29 cellular contexts compared by ENCODE assay signal in the genomic region with DNA sequence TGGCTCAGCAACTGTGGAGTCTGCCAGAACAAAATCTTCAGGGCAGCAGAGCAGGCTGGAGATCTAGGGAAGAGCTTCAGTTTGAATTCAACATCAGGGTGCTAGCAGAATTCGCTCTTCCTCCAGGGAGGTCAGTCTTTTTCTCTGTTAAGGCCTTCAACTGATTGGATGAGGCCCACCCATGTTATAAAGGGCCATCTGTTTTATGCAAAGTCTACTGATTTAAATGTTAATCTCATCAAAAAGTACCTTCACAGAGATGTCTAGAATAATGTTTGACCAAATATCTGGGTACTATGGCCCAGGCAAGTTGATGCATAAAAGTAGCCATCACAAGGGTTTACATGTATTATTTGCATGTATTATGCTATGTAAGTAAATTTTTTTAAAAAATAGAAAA.
"Had no signal": no experiment of that assay in that cellular context is flagged by ENCODE, and none has a peak within 500 bp of the region (broad histone marks: within the 10 kb centered on the region; RNA-seq: fewer than 3 reads in every experiment).

No MANE protein-coding gene starts in this region.

- FAIRE-seq: urothelium cell line had no signal

- H3K36me3 ChIP-seq: stomach, suprapubic skin, thoracic aorta, thyroid gland, tibial artery, tibial nerve, transverse colon, upper lobe of left lung, upper lobe of right lung, uterus, vagina had no signal

- H3K4me1 ChIP-seq: stomach, suprapubic skin, testis, thyroid gland, tibial nerve, transverse colon, upper lobe of left lung, upper lobe of right lung had no signal

- H3K27ac ChIP-seq: stomach, suprapubic skin, testis, thoracic aorta, thyroid gland, tibial artery, tibial nerve, transverse colon, upper lobe of left lung, upper lobe of right lung, uterus, vagina had no signal

- H3K36me3 Mint-ChIP-seq: stimulated activated effector memory CD8-positive, alpha-beta T cell treated with anti-CD3 and anti-CD28 coated beads, Interleukin-12 subunit alpha, Interleukin-12 subunit beta, amount 100 ng/mL, for 72 hours; stimulated activated memory B cell treated with anti-CD40 and anti-IgM and Interleukin-4, amounts not matched to agents 10 μg/mL and 1 μg/mL and 100 μg/mL, for 72 hours; stimulated activated naive B cell treated with anti-CD40 and anti-IgM and Interleukin-4, amounts not matched to agents 10 μg/mL and 1 μg/mL and 100 μg/mL, for 72 hours; type B pancreatic cell had no signal

- H3K4me1 Mint-ChIP-seq: stimulated activated effector memory CD8-positive, alpha-beta T cell treated with anti-CD3 and anti-CD28 coated beads, Interleukin-12 subunit alpha, Interleukin-12 subunit beta, amount 100 ng/mL, for 72 hours; stimulated activated memory B cell treated with anti-CD40 and anti-IgM and Interleukin-4, amounts not matched to agents 10 μg/mL and 1 μg/mL and 100 μg/mL, for 72 hours; stimulated activated naive B cell treated with anti-CD40 and anti-IgM and Interleukin-4, amounts not matched to agents 10 μg/mL and 1 μg/mL and 100 μg/mL, for 72 hours; stimulated activated naive CD8-positive, alpha-beta T cell treated with anti-CD3 and anti-CD28 coated beads, Interleukin-15, amount 100 ng/mL, for 72 hours had no signal

- H3K4me3 Mint-ChIP-seq: stimulated activated effector memory CD8-positive, alpha-beta T cell treated with anti-CD3 and anti-CD28 coated beads, Interleukin-12 subunit alpha, Interleukin-12 subunit beta, amount 100 ng/mL, for 72 hours; stimulated activated memory B cell treated with anti-CD40 and anti-IgM and Interleukin-4, amounts not matched to agents 10 μg/mL and 1 μg/mL and 100 μg/mL, for 72 hours; stimulated activated naive B cell treated with anti-CD40 and anti-IgM and Interleukin-4, amounts not matched to agents 10 μg/mL and 1 μg/mL and 100 μg/mL, for 72 hours; stimulated activated naive CD8-positive, alpha-beta T cell treated with anti-CD3 and anti-CD28 coated beads, Interleukin-15, amount 100 ng/mL, for 72 hours; stimulated activated naive CD8-positive, alpha-beta T cell treated with anti-CD3 and anti-CD28 coated beads, Interleukin-15, Interleukin-2, amounts not matched to agents 100 ng/mL and 50 ng/mL, for 24 hours; type B pancreatic cell had no signal

- H3K4me3 ChIP-seq: stomach, suprapubic skin, testis, thoracic aorta, thyroid gland, tibial artery, tibial nerve, transverse colon, upper lobe of left lung, upper lobe of right lung, uterus, vagina had no signal

- DNase-seq: stimulated activated CD4-positive, alpha-beta T cell treated with anti-CD3 and anti-CD28 coated beads, Interleukin-2, amount 100 ng/mL, for 48 hours; stimulated activated CD4-positive, alpha-beta T cell treated with anti-CD3 and anti-CD28 coated beads, Interleukin-4, amount 100 ng/mL, for 1 hour; stimulated activated CD4-positive, alpha-beta T cell treated with anti-CD3 and anti-CD28 coated beads, Interleukin-4, amount 100 ng/mL, for 24 hours; stimulated activated CD4-positive, alpha-beta T cell treated with anti-CD3 and anti-CD28 coated beads, Interleukin-4, amount 100 ng/mL, for 4 hours; stimulated activated CD8-positive, alpha-beta memory T cell treated with anti-CD3 and anti-CD28 coated beads, Interleukin-4, amount 100 ng/mL, for 48 hours; stimulated activated naive B cell treated with anti-CD40 and anti-IgM and Interleukin-4, amounts not matched to agents 10 μg/mL and 1 μg/mL and 100 μg/mL, for 72 hours; stimulated activated naive CD4-positive, alpha-beta T cell; stimulated activated naive CD4-positive, alpha-beta T cell treated with Interleukin-2 at 50 U/mL for 16 hours; stimulated activated naive CD8-positive, alpha-beta T cell treated with anti-CD3 and anti-CD28 coated beads, Interleukin-15, amount 100 ng/mL, for 72 hours; stimulated activated naive CD8-positive, alpha-beta T cell treated with anti-CD3 and anti-CD28 coated beads, Interleukin-15, Interleukin-2, amounts not matched to agents 100 U/mL and 50 U/mL, for 24 hours; stomach; substantia nigra; testis; thyroid gland; tibial artery; transverse colon; trophoblast cell; upper lobe of left lung; upper lobe of right lung; uterus had no signal

- H3K27me3 Mint-ChIP-seq: stimulated activated memory B cell treated with anti-CD40 and anti-IgM and Interleukin-4, amounts not matched to agents 10 μg/mL and 1 μg/mL and 100 μg/mL, for 72 hours; stimulated activated naive CD8-positive, alpha-beta T cell treated with anti-CD3 and anti-CD28 coated beads, Interleukin-15, amount 100 ng/mL, for 72 hours; stimulated activated naive CD8-positive, alpha-beta T cell treated with anti-CD3 and anti-CD28 coated beads, Interleukin-15, Interleukin-2, amounts not matched to agents 100 ng/mL and 50 ng/mL, for 24 hours; type B pancreatic cell had no signal

- H3K27ac Mint-ChIP-seq: stimulated activated effector memory CD8-positive, alpha-beta T cell treated with anti-CD3 and anti-CD28 coated beads, Interleukin-12 subunit alpha, Interleukin-12 subunit beta, amount 100 ng/mL, for 72 hours; stimulated activated memory B cell treated with anti-CD40 and anti-IgM and Interleukin-4, amounts not matched to agents 10 μg/mL and 1 μg/mL and 100 μg/mL, for 72 hours; stimulated activated naive B cell treated with anti-CD40 and anti-IgM and Interleukin-4, amounts not matched to agents 10 μg/mL and 1 μg/mL and 100 μg/mL, for 72 hours; stimulated activated naive CD8-positive, alpha-beta T cell treated with anti-CD3 and anti-CD28 coated beads, Interleukin-15, amount 100 ng/mL, for 72 hours; stimulated activated naive CD8-positive, alpha-beta T cell treated with anti-CD3 and anti-CD28 coated beads, Interleukin-15, Interleukin-2, amounts not matched to agents 100 ng/mL and 50 ng/mL, for 24 hours; type B pancreatic cell had no signal

- H3K27me3 ChIP-seq: stomach, suprapubic skin, testis, thyroid gland, tibial artery, tibial nerve, transverse colon, upper lobe of left lung, upper lobe of right lung, uterus, vagina had no signal

- ATAC-seq: stimulated activated effector memory CD8-positive, alpha-beta T cell treated with anti-CD3 and anti-CD28 coated beads, Interleukin-12 subunit alpha, Interleukin-12 subunit beta, amount 100 ng/mL, for 72 hours; stimulated activated memory B cell treated with anti-CD40 and anti-IgM and Interleukin-4, amounts not matched to agents 10 μg/mL and 1 μg/mL and 100 μg/mL, for 72 hours; stimulated activated naive B cell treated with anti-CD40 and anti-IgM and Interleukin-4, amounts not matched to agents 10 μg/mL and 1 μg/mL and 100 μg/mL, for 72 hours; stimulated activated naive CD8-positive, alpha-beta T cell treated with anti-CD3 and anti-CD28 coated beads, Interleukin-15, amount 100 ng/mL, for 72 hours; stimulated activated naive CD8-positive, alpha-beta T cell treated with anti-CD3 and anti-CD28 coated beads, Interleukin-15, Interleukin-2, amounts not matched to agents 100 U/mL and 50 U/mL, for 24 hours; upper lobe of right lung had no signal

- H3K9me3 Mint-ChIP-seq: stimulated activated effector memory CD8-positive, alpha-beta T cell treated with anti-CD3 and anti-CD28 coated beads, Interleukin-12 subunit alpha, Interleukin-12 subunit beta, amount 100 ng/mL, for 72 hours; stimulated activated memory B cell treated with anti-CD40 and anti-IgM and Interleukin-4, amounts not matched to agents 10 μg/mL and 1 μg/mL and 100 μg/mL, for 72 hours; stimulated activated naive B cell treated with anti-CD40 and anti-IgM and Interleukin-4, amounts not matched to agents 10 μg/mL and 1 μg/mL and 100 μg/mL, for 72 hours; stimulated activated naive CD8-positive, alpha-beta T cell treated with anti-CD3 and anti-CD28 coated beads, Interleukin-15, amount 100 ng/mL, for 72 hours; stimulated activated naive CD8-positive, alpha-beta T cell treated with anti-CD3 and anti-CD28 coated beads, Interleukin-15, Interleukin-2, amounts not matched to agents 100 ng/mL and 50 ng/mL, for 24 hours; type B pancreatic cell had no signal

- H3K9me3 ChIP-seq: stomach, suprapubic skin, testis, thoracic aorta, thyroid gland, tibial artery, tibial nerve, transverse colon, upper lobe of left lung, upper lobe of right lung, uterus, vagina had no signal
